9 cellular contexts compared by ENCODE assay signal in genomic region chr11:18203723-18204122, GRCh38. TPM values are rescaled to one million over a fixed set of nuclear protein-coding genes. Genes with fewer than 3 reads are reported as not detected.
DNase-seq lines count a peak whose midpoint lies in the region; ATAC-seq, FAIRE-seq and TF ChIP-seq lines count a peak whose summit lies in the region.
"Had no signal": no experiment of that assay in that cellular context is flagged by ENCODE, and none has a peak within 500 bp of the region (broad histone marks: within the 10 kb centered on the region; RNA-seq: fewer than 3 reads in every experiment).

No MANE protein-coding gene starts in this region.

- FAIRE-seq in urothelium cell line (lab: Jason Lieb, UNC), result no peak
- FAIRE-seq: islet of Langerhans had no signal

- H3K27me3 Mint-ChIP-seq in endothelial cell (ENCODE audit: unreplicated experiment), result peaks cover 2% of the 10 kb centered on the region

- H3K4me3 Mint-ChIP-seq in endothelial cell (ENCODE audit: unreplicated experiment), result no peak overlapping the region

- intact Hi-C loops in left ventricle myocardium inferior (cut with micrococcal nuclease) (no loop called here), Right ventricle myocardium superior (cut with DNase I) (no loop called here)

- H3K4me1 Mint-ChIP-seq in endothelial cell (ENCODE audit: unreplicated experiment), result no peaks in the 10 kb centered on the region

- DNase-seq in left ventricle myocardium inferior, result no peak
- DNase-seq in Right ventricle myocardium superior, result no peak
- DNase-seq in NCI-H345 (lab: John Stamatoyannopoulos, UW), result peak; percentile 36
- peak; percentile 37 for DNase-seq in endothelial cell (ENCODE audit: low spot score)
- peak; percentile 17 for DNase-seq in urothelium cell line (ENCODE audit: low spot score)
- DNase-seq in NOMO-1 (lab: John Stamatoyannopoulos, UW; ENCODE audit: unreplicated experiment in 2 of 2), result no peak

- no peak overlapping the region for H3K27ac Mint-ChIP-seq in endothelial cell (ENCODE audit: unreplicated experiment)

- peak; percentile 19 for TF ChIP-seq CTCF in left ventricle myocardium inferior (IDR thresholded peaks at IDR 0.05; ENCODE audit: borderline replicate concordance)
- no peak for TF ChIP-seq CTCF in endothelial cell (IDR thresholded peaks at IDR 0.05; ENCODE audit: unreplicated experiment)

- H3K9me3 ChIP-seq in left ventricle myocardium inferior (replicated peaks), result peaks cover 4% of the 10 kb centered on the region

- no peak overlapping the region for H3K27ac ChIP-seq in left ventricle myocardium inferior (replicated peaks)

- ATAC-seq in Right ventricle myocardium superior (ENCODE audit: poor library complexity) (no peak), GM18519 (IDR thresholded peaks at IDR 0.05; ENCODE audit: low FRiP score, unreplicated experiment) (no peak), GM21423 (IDR thresholded peaks at IDR 0.05; ENCODE audit: unreplicated experiment) (no peak)

- H3K9me3 Mint-ChIP-seq in endothelial cell (ENCODE audit: unreplicated experiment), result no peaks in the 10 kb centered on the region

- no peaks in the 10 kb centered on the region for H3K36me3 ChIP-seq in left ventricle myocardium inferior

- peaks cover 79% of the 10 kb centered on the region for H3K27me3 ChIP-seq in left ventricle myocardium inferior (ENCODE audit: low read depth)

- no peaks in the 10 kb centered on the region for H3K36me3 Mint-ChIP-seq in endothelial cell (ENCODE audit: low read depth, unreplicated experiment)

- H3K4me1 ChIP-seq in left ventricle myocardium inferior, result no peaks in the 10 kb centered on the region

- no peak overlapping the region for H3K4me3 ChIP-seq in left ventricle myocardium inferior

RNA-seq across cellular contexts. Expression of gene MRGPRX4, which starts 31.1 kb away (rescaled TPM):
- total RNA-seq in left ventricle myocardium inferior (not detected), Right ventricle myocardium superior (not detected), endothelial cell (ENCODE audit: unreplicated experiment) (not detected)

RNA-seq across cellular contexts. Expression of gene SAA4, which starts 32.9 kb away (rescaled TPM):
- total RNA-seq in left ventricle myocardium inferior, result not detected
- total RNA-seq in Right ventricle myocardium superior, result not detected
- not detected for total RNA-seq in endothelial cell (ENCODE audit: unreplicated experiment)

RNA-seq across cellular contexts. Expression of gene SAA2, which starts 44.7 kb away (rescaled TPM):
- total RNA-seq in left ventricle myocardium inferior, result 0.60 TPM
- total RNA-seq in Right ventricle myocardium superior, result 1.3 TPM
- total RNA-seq in endothelial cell (ENCODE audit: unreplicated experiment), result not detected

Comparison
In these comparisons a context has a peak if more than half of its experiments do, and no peak if none do; other contexts are left out.
1. DNase-seq: peak in NCI-H345 (single experiment), endothelial cell (single experiment) and urothelium cell line (single experiment); none in left ventricle myocardium inferior (single experiment), Right ventricle myocardium superior (single experiment) and NOMO-1 (0 of 2).